ENCODE assay signal across 12 cellular contexts in genomic region chr7:138542183-138542582, GRCh38.
DNase-seq lines count a peak whose midpoint lies in the region; ATAC-seq and TF ChIP-seq lines count a peak whose summit lies in the region.
"Had no signal": no experiment of that assay in that cellular context is flagged by ENCODE, and none has a peak within 500 bp of the region (broad histone marks: within the 10 kb centered on the region; RNA-seq: fewer than 3 reads in every experiment).

No MANE protein-coding gene starts in this region.

- H4K20me1 ChIP-seq in hepatocyte (ENCODE audit: insufficient read depth, poor library complexity, severe bottlenecking) = no peaks in the 10 kb centered on the region

- WGBS in hepatocyte (ENCODE audit: low lambda C conversion rate, missing lambda C conversion rate) = 96% methylated on average over 2 of the region's 2 CpGs

- H3K27ac ChIP-seq in hepatocyte = no peak overlapping the region

- no peaks in the 10 kb centered on the region for H3K27me3 ChIP-seq in hepatocyte

- H3K9me3 Mint-ChIP-seq in activated T-helper 2 cell treated with anti-CD3 and anti-CD28 coated beads, Interferon-gamma antibody, Interleukin-2, Interleukin-4, amounts not matched to agents 10 μg/mL and 5 μg/mL and 100 μg/mL, durations not matched to agents 14 hours and 24 hours and 36 hours = peaks cover 13% of the 10 kb centered on the region

- H2AFZ ChIP-seq in hepatocyte = no peak overlapping the region

- no peaks in the 10 kb centered on the region for H3K9me2 ChIP-seq in hepatocyte (replicated peaks; ENCODE audit: insufficient read depth)

- H3K27me3 Mint-ChIP-seq in activated T-helper 2 cell treated with anti-CD3 and anti-CD28 coated beads, Interferon-gamma antibody, Interleukin-2, Interleukin-4, amounts not matched to agents 10 μg/mL and 5 μg/mL and 100 μg/mL, durations not matched to agents 14 hours and 24 hours and 36 hours (ENCODE audit: low read depth) = no peaks in the 10 kb centered on the region

- H3K36me3 Mint-ChIP-seq in activated T-helper 2 cell treated with anti-CD3 and anti-CD28 coated beads, Interferon-gamma antibody, Interleukin-2, Interleukin-4, amounts not matched to agents 10 μg/mL and 5 μg/mL and 100 μg/mL, durations not matched to agents 14 hours and 24 hours and 36 hours (ENCODE audit: low read depth) = peaks cover 73% of the 10 kb centered on the region

- no peak for DNase-seq in activated T-helper 2 cell treated with anti-CD3 and anti-CD28 coated beads, Interferon-gamma antibody, Interleukin-2, Interleukin-4, amounts not matched to agents 10 μg/mL and 5 μg/mL and 100 μg/mL, durations not matched to agents 14 hours and 24 hours and 36 hours (ENCODE audit: low spot score)
- DNase-seq in NOMO-1 treated with dmso at 0.1 percent for 144 hours (lab: John Stamatoyannopoulos, UW; ENCODE audit: unreplicated experiment) (no peak), NCI-H2029 treated with DMSO at 0.1 percent for 48 hours (lab: John Stamatoyannopoulos, UW) (no peak), hepatocyte (ENCODE audit: low spot score) (no peak)
- no peak for DNase-seq in activated naive CD4-positive, alpha-beta T cell treated with Interleukin-2 at 50 U/mL for 16 hours
- DNase-seq: Calu3, NCI-H526 had no signal

- H3K4me1 Mint-ChIP-seq in activated T-helper 2 cell treated with anti-CD3 and anti-CD28 coated beads, Interferon-gamma antibody, Interleukin-2, Interleukin-4, amounts not matched to agents 10 μg/mL and 5 μg/mL and 100 μg/mL, durations not matched to agents 14 hours and 24 hours and 36 hours (ENCODE audit: low read depth) = peaks cover 10% of the 10 kb centered on the region

- ATAC-seq in GM18520 (IDR thresholded peaks at IDR 0.05; ENCODE audit: unreplicated experiment) (peak; percentile 89), GM21381 (IDR thresholded peaks at IDR 0.05; ENCODE audit: unreplicated experiment) (peak; percentile 84), HG02973 (IDR thresholded peaks at IDR 0.05; ENCODE audit: unreplicated experiment) (peak; percentile 88)

- H3K9me3 ChIP-seq in hepatocyte (ENCODE audit: low read depth) = no peaks in the 10 kb centered on the region

- H3K79me2 ChIP-seq in hepatocyte = peaks cover 69% of the 10 kb centered on the region

- H3K27ac Mint-ChIP-seq in activated T-helper 2 cell treated with anti-CD3 and anti-CD28 coated beads, Interferon-gamma antibody, Interleukin-2, Interleukin-4, amounts not matched to agents 10 μg/mL and 5 μg/mL and 100 μg/mL, durations not matched to agents 14 hours and 24 hours and 36 hours = peak overlapping the region; percentile 49
- H3K27ac Mint-ChIP-seq: T-helper 1 cell treated with Interleukin-12 subunit alpha and Interleukin-12 subunit beta and Interleukin-4 antibody, amounts not matched to agents 30 μg/mL and 1 μg/mL, for 36 hours had no signal

- H3K4me3 ChIP-seq in hepatocyte = no peak overlapping the region
- H3K4me3 ChIP-seq: lung had no signal

- no peak overlapping the region for H3K4me2 ChIP-seq in hepatocyte

- intact Hi-C loops in activated T-helper 2 cell treated with anti-CD3 and anti-CD28 coated beads, Interferon-gamma antibody, Interleukin-2, Interleukin-4, amounts not matched to agents 10 μg/mL and 5 μg/mL and 100 μg/mL, durations not matched to agents 14 hours and 24 hours and 36 hours (cut with micrococcal nuclease) = loop anchor here (5.0 kb wide), 1 partner anchor 85 kb away; no protein-coding TSS in a partner anchor

- no peak for TF ChIP-seq CTCF in hepatocyte (IDR thresholded peaks at IDR 0.05; ENCODE audit: poor library complexity)

- H3K4me1 ChIP-seq in hepatocyte (ENCODE audit: insufficient read depth) = no peaks in the 10 kb centered on the region

- H3K36me3 ChIP-seq in hepatocyte (replicated peaks; ENCODE audit: insufficient read depth, low read depth) = no peaks in the 10 kb centered on the region

- no peak overlapping the region for H3K4me3 Mint-ChIP-seq in activated T-helper 2 cell treated with anti-CD3 and anti-CD28 coated beads, Interferon-gamma antibody, Interleukin-2, Interleukin-4, amounts not matched to agents 10 μg/mL and 5 μg/mL and 100 μg/mL, durations not matched to agents 14 hours and 24 hours and 36 hours (ENCODE audit: low read depth)
- H3K4me3 Mint-ChIP-seq: T-helper 1 cell treated with Interleukin-12 subunit alpha and Interleukin-12 subunit beta and Interleukin-4 antibody, amounts not matched to agents 30 μg/mL and 1 μg/mL, for 36 hours had no signal
